ENCODE assay signal across 2 cellular contexts in the genomic region with DNA sequence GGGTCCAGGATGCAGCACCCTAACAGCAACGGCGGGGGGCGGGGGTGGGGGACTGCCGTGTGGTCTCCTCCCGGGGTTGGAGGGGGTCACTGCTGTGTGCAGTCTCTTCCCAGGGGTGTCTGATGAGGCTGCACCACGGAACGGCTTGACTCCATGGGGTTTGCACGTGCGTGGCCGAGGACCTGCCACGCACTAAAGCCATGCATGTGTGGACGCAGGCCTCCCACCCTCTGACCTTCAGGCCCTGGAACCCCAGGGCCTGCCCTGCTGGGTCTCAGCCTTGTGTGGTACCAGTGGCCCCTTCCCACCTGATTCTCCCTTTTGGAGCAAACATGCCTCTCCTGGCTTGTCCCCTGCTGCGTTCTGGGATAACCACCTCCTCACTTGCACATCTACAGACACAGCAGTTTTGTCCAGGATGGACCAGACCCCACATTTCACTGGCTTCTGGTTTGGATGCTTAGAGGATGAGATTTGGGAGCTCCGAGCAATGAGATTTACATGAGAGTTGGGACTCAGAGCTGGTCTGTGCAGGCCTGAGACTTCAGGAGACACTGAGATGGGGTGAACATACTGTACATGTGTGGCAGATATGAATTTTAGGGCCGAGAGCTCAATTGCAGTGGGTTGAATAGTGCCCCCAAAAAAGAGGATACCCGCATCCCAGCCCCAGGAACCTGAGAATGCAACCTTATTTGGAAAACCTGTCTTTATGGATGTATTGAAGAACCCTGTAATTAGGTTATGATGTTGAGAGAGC.
TF ChIP-seq lines count a peak whose summit lies in the region.

No MANE protein-coding gene starts in this region.

TF ChIP-seq in SK-N-SH, 30 proteins besides CTCF, POLR2A, EP300 and RAD21 (continued from another document):
- TF ChIP-seq, protein P1, sequence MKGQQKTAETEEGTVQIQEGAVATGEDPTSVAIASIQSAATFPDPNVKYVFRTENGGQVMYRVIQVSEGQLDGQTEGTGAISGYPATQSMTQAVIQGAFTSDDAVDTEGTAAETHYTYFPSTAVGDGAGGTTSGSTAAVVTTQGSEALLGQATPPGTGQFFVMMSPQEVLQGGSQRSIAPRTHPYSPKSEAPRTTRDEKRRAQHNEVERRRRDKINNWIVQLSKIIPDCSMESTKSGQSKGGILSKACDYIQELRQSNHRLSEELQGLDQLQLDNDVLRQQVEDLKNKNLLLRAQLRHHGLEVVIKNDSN (IDR thresholded peaks at IDR 0.05; ENCODE audit: borderline replicate concordance, low read depth) = no peak
- no peak for TF ChIP-seq FOXJ3 (CRISPR knock-in tag; IDR thresholded peaks at IDR 0.05)
- no peak for TF ChIP-seq MXI1 (IDR thresholded peaks at IDR 0.05; ENCODE audit: low read depth, low read length)
- TF ChIP-seq, protein P2, sequence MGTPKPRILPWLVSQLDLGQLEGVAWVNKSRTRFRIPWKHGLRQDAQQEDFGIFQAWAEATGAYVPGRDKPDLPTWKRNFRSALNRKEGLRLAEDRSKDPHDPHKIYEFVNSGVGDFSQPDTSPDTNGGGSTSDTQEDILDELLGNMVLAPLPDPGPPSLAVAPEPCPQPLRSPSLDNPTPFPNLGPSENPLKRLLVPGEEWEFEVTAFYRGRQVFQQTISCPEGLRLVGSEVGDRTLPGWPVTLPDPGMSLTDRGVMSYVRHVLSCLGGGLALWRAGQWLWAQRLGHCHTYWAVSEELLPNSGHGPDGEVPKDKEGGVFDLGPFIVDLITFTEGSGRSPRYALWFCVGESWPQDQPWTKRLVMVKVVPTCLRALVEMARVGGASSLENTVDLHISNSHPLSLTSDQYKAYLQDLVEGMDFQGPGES (IDR thresholded peaks at IDR 0.05; ENCODE audit: low read depth, low read length) = no peak
- TF ChIP-seq, protein P3, sequence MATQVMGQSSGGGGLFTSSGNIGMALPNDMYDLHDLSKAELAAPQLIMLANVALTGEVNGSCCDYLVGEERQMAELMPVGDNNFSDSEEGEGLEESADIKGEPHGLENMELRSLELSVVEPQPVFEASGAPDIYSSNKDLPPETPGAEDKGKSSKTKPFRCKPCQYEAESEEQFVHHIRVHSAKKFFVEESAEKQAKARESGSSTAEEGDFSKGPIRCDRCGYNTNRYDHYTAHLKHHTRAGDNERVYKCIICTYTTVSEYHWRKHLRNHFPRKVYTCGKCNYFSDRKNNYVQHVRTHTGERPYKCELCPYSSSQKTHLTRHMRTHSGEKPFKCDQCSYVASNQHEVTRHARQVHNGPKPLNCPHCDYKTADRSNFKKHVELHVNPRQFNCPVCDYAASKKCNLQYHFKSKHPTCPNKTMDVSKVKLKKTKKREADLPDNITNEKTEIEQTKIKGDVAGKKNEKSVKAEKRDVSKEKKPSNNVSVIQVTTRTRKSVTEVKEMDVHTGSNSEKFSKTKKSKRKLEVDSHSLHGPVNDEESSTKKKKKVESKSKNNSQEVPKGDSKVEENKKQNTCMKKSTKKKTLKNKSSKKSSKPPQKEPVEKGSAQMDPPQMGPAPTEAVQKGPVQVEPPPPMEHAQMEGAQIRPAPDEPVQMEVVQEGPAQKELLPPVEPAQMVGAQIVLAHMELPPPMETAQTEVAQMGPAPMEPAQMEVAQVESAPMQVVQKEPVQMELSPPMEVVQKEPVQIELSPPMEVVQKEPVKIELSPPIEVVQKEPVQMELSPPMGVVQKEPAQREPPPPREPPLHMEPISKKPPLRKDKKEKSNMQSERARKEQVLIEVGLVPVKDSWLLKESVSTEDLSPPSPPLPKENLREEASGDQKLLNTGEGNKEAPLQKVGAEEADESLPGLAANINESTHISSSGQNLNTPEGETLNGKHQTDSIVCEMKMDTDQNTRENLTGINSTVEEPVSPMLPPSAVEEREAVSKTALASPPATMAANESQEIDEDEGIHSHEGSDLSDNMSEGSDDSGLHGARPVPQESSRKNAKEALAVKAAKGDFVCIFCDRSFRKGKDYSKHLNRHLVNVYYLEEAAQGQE (IDR thresholded peaks at IDR 0.05; ENCODE audit: low read depth, low read length) = no peak
- TF ChIP-seq NFIC (IDR thresholded peaks at IDR 0.05; ENCODE audit: borderline replicate concordance) = no peak
- TF ChIP-seq ELF1 (IDR thresholded peaks at IDR 0.05) = no peak
- TF ChIP-seq FOSL2 (IDR thresholded peaks at IDR 0.05; ENCODE audit: borderline replicate concordance, low read depth) = no peak
- no peak for TF ChIP-seq NRF1 (IDR thresholded peaks at IDR 0.05; ENCODE audit: low read depth, low read length)
- no peak for TF ChIP-seq TAF1 (IDR thresholded peaks at IDR 0.05; ENCODE audit: borderline replicate concordance, low read depth, low read length)
- no peak for TF ChIP-seq TCF12 (IDR thresholded peaks at IDR 0.05)
- TF ChIP-seq RFX5 (IDR thresholded peaks at IDR 0.05; ENCODE audit: low read length) = no peak
- no peak for TF ChIP-seq GATA2 (CRISPR knock-in tag; IDR thresholded peaks at IDR 0.05)
- TF ChIP-seq TEAD4 (IDR thresholded peaks at IDR 0.05; ENCODE audit: borderline replicate concordance, insufficient read depth) = no peak
- TF ChIP-seq MEF2A (IDR thresholded peaks at IDR 0.05; ENCODE audit: borderline replicate concordance, low read depth) = no peak
- TF ChIP-seq SIN3A (IDR thresholded peaks at IDR 0.05; ENCODE audit: borderline replicate concordance, low read depth, low read length) = no peak
- no peak for TF ChIP-seq GABPA (IDR thresholded peaks at IDR 0.05; ENCODE audit: low read depth)

TF ChIP-seq in SK-N-SH treated with all-trans-retinoic acid at 6 μM for 48 hours, 23 proteins besides CTCF, POLR2A, EP300 and RAD21 (continued from another document):
- TF ChIP-seq, protein P4, sequence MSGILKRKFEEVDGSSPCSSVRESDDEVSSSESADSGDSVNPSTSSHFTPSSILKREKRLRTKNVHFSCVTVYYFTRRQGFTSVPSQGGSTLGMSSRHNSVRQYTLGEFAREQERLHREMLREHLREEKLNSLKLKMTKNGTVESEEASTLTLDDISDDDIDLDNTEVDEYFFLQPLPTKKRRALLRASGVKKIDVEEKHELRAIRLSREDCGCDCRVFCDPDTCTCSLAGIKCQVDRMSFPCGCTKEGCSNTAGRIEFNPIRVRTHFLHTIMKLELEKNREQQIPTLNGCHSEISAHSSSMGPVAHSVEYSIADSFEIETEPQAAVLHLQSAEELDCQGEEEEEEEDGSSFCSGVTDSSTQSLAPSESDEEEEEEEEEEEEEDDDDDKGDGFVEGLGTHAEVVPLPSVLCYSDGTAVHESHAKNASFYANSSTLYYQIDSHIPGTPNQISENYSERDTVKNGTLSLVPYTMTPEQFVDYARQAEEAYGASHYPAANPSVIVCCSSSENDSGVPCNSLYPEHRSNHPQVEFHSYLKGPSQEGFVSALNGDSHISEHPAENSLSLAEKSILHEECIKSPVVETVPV (CRISPR knock-in tag; IDR thresholded peaks at IDR 0.05) = no peak
- TF ChIP-seq GLIS3 (CRISPR knock-in tag; IDR thresholded peaks at IDR 0.05) = no peak
- no peak for TF ChIP-seq ZFP30 (CRISPR knock-in tag; IDR thresholded peaks at IDR 0.05)
- no peak for TF ChIP-seq ZNF8 (CRISPR knock-in tag; IDR thresholded peaks at IDR 0.05)
- TF ChIP-seq, protein P5, sequence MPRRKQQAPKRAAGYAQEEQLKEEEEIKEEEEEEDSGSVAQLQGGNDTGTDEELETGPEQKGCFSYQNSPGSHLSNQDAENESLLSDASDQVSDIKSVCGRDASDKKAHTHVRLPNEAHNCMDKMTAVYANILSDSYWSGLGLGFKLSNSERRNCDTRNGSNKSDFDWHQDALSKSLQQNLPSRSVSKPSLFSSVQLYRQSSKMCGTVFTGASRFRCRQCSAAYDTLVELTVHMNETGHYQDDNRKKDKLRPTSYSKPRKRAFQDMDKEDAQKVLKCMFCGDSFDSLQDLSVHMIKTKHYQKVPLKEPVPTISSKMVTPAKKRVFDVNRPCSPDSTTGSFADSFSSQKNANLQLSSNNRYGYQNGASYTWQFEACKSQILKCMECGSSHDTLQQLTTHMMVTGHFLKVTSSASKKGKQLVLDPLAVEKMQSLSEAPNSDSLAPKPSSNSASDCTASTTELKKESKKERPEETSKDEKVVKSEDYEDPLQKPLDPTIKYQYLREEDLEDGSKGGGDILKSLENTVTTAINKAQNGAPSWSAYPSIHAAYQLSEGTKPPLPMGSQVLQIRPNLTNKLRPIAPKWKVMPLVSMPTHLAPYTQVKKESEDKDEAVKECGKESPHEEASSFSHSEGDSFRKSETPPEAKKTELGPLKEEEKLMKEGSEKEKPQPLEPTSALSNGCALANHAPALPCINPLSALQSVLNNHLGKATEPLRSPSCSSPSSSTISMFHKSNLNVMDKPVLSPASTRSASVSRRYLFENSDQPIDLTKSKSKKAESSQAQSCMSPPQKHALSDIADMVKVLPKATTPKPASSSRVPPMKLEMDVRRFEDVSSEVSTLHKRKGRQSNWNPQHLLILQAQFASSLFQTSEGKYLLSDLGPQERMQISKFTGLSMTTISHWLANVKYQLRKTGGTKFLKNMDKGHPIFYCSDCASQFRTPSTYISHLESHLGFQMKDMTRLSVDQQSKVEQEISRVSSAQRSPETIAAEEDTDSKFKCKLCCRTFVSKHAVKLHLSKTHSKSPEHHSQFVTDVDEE (CRISPR knock-in tag; IDR thresholded peaks at IDR 0.05) = no peak
- TF ChIP-seq ZNF565 (CRISPR knock-in tag; conservative IDR thresholded peaks at IDR 0.05; ENCODE audit: low read depth) = no peak
- TF ChIP-seq, protein P6, sequence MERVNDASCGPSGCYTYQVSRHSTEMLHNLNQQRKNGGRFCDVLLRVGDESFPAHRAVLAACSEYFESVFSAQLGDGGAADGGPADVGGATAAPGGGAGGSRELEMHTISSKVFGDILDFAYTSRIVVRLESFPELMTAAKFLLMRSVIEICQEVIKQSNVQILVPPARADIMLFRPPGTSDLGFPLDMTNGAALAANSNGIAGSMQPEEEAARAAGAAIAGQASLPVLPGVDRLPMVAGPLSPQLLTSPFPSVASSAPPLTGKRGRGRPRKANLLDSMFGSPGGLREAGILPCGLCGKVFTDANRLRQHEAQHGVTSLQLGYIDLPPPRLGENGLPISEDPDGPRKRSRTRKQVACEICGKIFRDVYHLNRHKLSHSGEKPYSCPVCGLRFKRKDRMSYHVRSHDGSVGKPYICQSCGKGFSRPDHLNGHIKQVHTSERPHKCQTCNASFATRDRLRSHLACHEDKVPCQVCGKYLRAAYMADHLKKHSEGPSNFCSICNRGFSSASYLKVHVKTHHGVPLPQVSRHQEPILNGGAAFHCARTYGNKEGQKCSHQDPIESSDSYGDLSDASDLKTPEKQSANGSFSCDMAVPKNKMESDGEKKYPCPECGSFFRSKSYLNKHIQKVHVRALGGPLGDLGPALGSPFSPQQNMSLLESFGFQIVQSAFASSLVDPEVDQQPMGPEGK (CRISPR knock-in tag; IDR thresholded peaks at IDR 0.05; ENCODE audit: borderline replicate concordance) = no peak
- TF ChIP-seq BACH2 (CRISPR knock-in tag; IDR thresholded peaks at IDR 0.05; ENCODE audit: borderline replicate concordance) = no peak
